Comparison of ENCODE assay signal across 28 cellular contexts in genomic region chr12:116891019-116891418, GRCh38. TPM values are rescaled to one million over a fixed set of nuclear protein-coding genes. Genes with fewer than 3 reads are reported as not detected.
DNase-seq lines count a peak whose midpoint lies in the region; ATAC-seq, FAIRE-seq and TF ChIP-seq lines count a peak whose summit lies in the region.
"Had no signal": no experiment of that assay in that cellular context is flagged by ENCODE, and none has a peak within 500 bp of the region (broad histone marks: within the 10 kb centered on the region; RNA-seq: fewer than 3 reads in every experiment).

No MANE protein-coding gene starts in this region.

- H2AFZ ChIP-seq in HepG2 (ENCODE audit: low read length) (no peak overlapping the region), K562 (ENCODE audit: low read depth, low read length) (no peak overlapping the region)

- H3K4me2 ChIP-seq in HepG2 (ENCODE audit: low read depth, low read length) (no peak overlapping the region), K562 (ENCODE audit: insufficient read depth, low read length) (no peak overlapping the region)
- H3K4me2 ChIP-seq: BLaER1 had no signal

- H3K4me3 ChIP-seq in HepG2 (replicated peaks in 1 of 3; ENCODE audit: insufficient read depth in 1 of 3, low read depth in 2 of 3, low read length in 3 of 3) (no peak overlapping the region), right lobe of liver (no peak overlapping the region), K562 (no peak overlapping the region)
- H3K4me3 ChIP-seq: BLaER1, GM12878 had no signal

- H3K9me3 ChIP-seq in HepG2 (ENCODE audit: low read length) = no peaks in the 10 kb centered on the region
- H3K9me3 ChIP-seq in right lobe of liver = no peaks in the 10 kb centered on the region
- no peaks in the 10 kb centered on the region for H3K9me3 ChIP-seq in K562 (replicated peaks; ENCODE audit: control insufficient read depth, insufficient read depth, low read depth, low read length)
- H3K9me3 ChIP-seq: BE2C had no signal

- H4K20me1 ChIP-seq in HepG2 (ENCODE audit: insufficient read depth, low read length) (no peaks in the 10 kb centered on the region), K562 (replicated peaks; ENCODE audit: control insufficient read depth, insufficient read depth, low read length) (no peaks in the 10 kb centered on the region)
- H4K20me1 ChIP-seq: BLaER1 had no signal

- peaks cover 0 to 11% of the 10 kb centered on the region in 2 experiments; a peak in 1 of 5 replicates for H3K27me3 ChIP-seq in HepG2 (ENCODE audit: control insufficient read depth in 1 of 2, insufficient read depth in 2 of 2, low read length in 2 of 2)
- no peaks in the 10 kb centered on the region for H3K27me3 ChIP-seq in right lobe of liver
- peaks cover 11 to 15% of the 10 kb centered on the region in 2 experiments; a peak in 4 of 5 replicates for H3K27me3 ChIP-seq in K562 (ENCODE audit: control insufficient read depth in 2 of 2, insufficient read depth in 2 of 2, low read length in 2 of 2)
- H3K27me3 ChIP-seq: BE2C, BLaER1 had no signal

- TF ChIP-seq EP300 in HepG2 (IDR thresholded peaks at IDR 0.05; ENCODE audit: low read depth in 2 of 2, low read length in 2 of 2) (no peak), HepG2 (CRISPR knock-in tag; IDR thresholded peaks at IDR 0.05; ENCODE audit: borderline replicate concordance) (no peak), K562 (IDR thresholded peaks at IDR 0.05; ENCODE audit: low read length) (no peak)

- H3K4me1 ChIP-seq in HepG2 (ENCODE audit: insufficient read depth, low read length) = peaks cover 10% of the 10 kb centered on the region
- H3K4me1 ChIP-seq in right lobe of liver = no peaks in the 10 kb centered on the region
- peaks cover 0 to 6% of the 10 kb centered on the region in 2 experiments; a peak in 2 of 5 replicates for H3K4me1 ChIP-seq in K562 (replicated peaks in 1 of 2; ENCODE audit: control insufficient read depth in 2 of 2, insufficient read depth in 2 of 2, low read length in 2 of 2)
- H3K4me1 ChIP-seq: BE2C had no signal

- H3K79me2 ChIP-seq in HepG2 (ENCODE audit: insufficient read depth, low read length) (no peaks in the 10 kb centered on the region), K562 (ENCODE audit: control insufficient read depth, insufficient read depth, low read length) (no peaks in the 10 kb centered on the region)

- in situ Hi-C loops in HepG2 (cut with HindIII; ENCODE audit: extremely low pct_ligation_motif_present, low pct_unique_long_range_greater_than_20kb) (no loop called here), K562 (cut with MboI) (no loop called here)

- TF ChIP-seq RAD21 in HepG2 (CRISPR knock-in tag; IDR thresholded peaks at IDR 0.05) (no peak), K562 (CRISPR knock-in tag; conservative IDR thresholded peaks at IDR 0.05 in 1 of 2, IDR thresholded peaks at IDR 0.05 in 1 of 2) (no peak)

- BruUV-seq in HepG2 (replicated peaks; lab: Mats Ljungman, UMichigan) = no TSS peak
- no TSS peak for BruUV-seq in K562 (replicated peaks; lab: Mats Ljungman, UMichigan)

- TF ChIP-seq CTCF in HepG2 (CRISPR knock-in tag; IDR thresholded peaks at IDR 0.05) = no peak
- TF ChIP-seq CTCF in right lobe of liver (IDR thresholded peaks at IDR 0.05) = no peak
- TF ChIP-seq CTCF in K562 (IDR thresholded peaks at IDR 0.05 in 2 of 3, conservative IDR thresholded peaks at IDR 0.05 in 1 of 3; ENCODE audit: insufficient read depth in 2 of 3, low read depth in 1 of 3, low read length in 3 of 3) = no peak

- POLR2A ChIA-PET in HepG2 (lab: Yijun Ruan, JAX) = no interaction called here
- POLR2A ChIA-PET in K562 (lab: Yijun Ruan, JAX) = no interaction called here

- H3K36me3 ChIP-seq in HepG2 (replicated peaks in 1 of 2; ENCODE audit: control insufficient read depth in 1 of 2, insufficient read depth in 2 of 2, low read length in 2 of 2) (no peaks in the 10 kb centered on the region), right lobe of liver (no peaks in the 10 kb centered on the region), K562 (ENCODE audit: control insufficient read depth, insufficient read depth, low read length) (no peaks in the 10 kb centered on the region)
- H3K36me3 ChIP-seq: BE2C, BLaER1 had no signal

- FAIRE-seq in HepG2 (lab: Jason Lieb, UNC) (no peak), K562 (lab: Jason Lieb, UNC) (no peak)
- FAIRE-seq: A204.1, GM12878, GM12892, GM18507, GM19239 had no signal

- intact Hi-C loops in HepG2 (cut with micrococcal nuclease; ENCODE audit: unreplicated experiment) (no loop called here), right lobe of liver (cut with DNase I) (no loop called here), K562 (cut with micrococcal nuclease) (no loop called here)

- TF ChIP-seq POLR2A in HepG2 (IDR thresholded peaks at IDR 0.05; ENCODE audit: insufficient read depth in 1 of 2, low read depth in 2 of 2, low read length in 2 of 2) (no peak), right lobe of liver (IDR thresholded peaks at IDR 0.05) (no peak), K562 (conservative IDR thresholded peaks at IDR 0.05) (no peak)

- H3K9ac ChIP-seq in HepG2 (ENCODE audit: insufficient read depth, low read depth, low read length) (no peak overlapping the region), K562 (ENCODE audit: insufficient read depth in 1 of 2, low read depth in 2 of 2, low read length in 2 of 2) (no peak overlapping the region)
- H3K9ac ChIP-seq: BLaER1 had no signal

- CTCF ChIA-PET in HepG2 (lab: Yijun Ruan, JAX; ENCODE audit: low intra/inter-chr PET ratio, low total read pairs) (no interaction called here), K562 (lab: Yijun Ruan, JAX; ENCODE audit: low intra/inter-chr PET ratio) (no interaction called here)

- DNase-seq in HepG2 (ENCODE audit: low spot score) = no peak
- no peak for DNase-seq in right lobe of liver
- no peak for DNase-seq in K562 (ENCODE audit: extremely low read depth in 1 of 4, low spot score in 3 of 4)
- DNase-seq in OCI-M2 (lab: John Stamatoyannopoulos, UW; ENCODE audit: unreplicated experiment) = no peak
- DNase-seq: 8988T; ACHN; BE2C; C1 segment of cervical spinal cord; CD4-positive, alpha-beta memory T cell; CD4-positive, CD25-positive, alpha-beta regulatory T cell; CD8-positive, alpha-beta memory T cell; COR-L47; DMS 273 treated with DMSO at 0.1 percent for 48 hours; DMS153; DMS53; DMS79; DND-41; EL; GDM1 had no signal

- H3K27ac ChIP-seq in HepG2 (ENCODE audit: extremely low read length, insufficient read depth, low read length) = no peak overlapping the region
- no peak overlapping the region for H3K27ac ChIP-seq in right lobe of liver
- no peak overlapping the region for H3K27ac ChIP-seq in K562 (ENCODE audit: extremely low read depth, low read depth, low read length)
- H3K27ac ChIP-seq: BLaER1 had no signal

- ATAC-seq in HepG2 (no peak), right lobe of liver (no peak), K562 (no peak), GM19035 (IDR thresholded peaks at IDR 0.05; ENCODE audit: unreplicated experiment) (no peak)
- ATAC-seq: GM12878 had no signal

- WGBS in HepG2 (ENCODE audit: low lambda C conversion rate) = 0% methylated on average over 3 of the region's 3 CpGs
- WGBS in right lobe of liver (ENCODE audit: insufficient coverage, low coverage, low lambda C conversion rate, missing lambda C conversion rate) = 86% methylated on average over 3 of the region's 3 CpGs
- 5% methylated on average over 3 of the region's 3 CpGs for WGBS in K562 (ENCODE audit: insufficient coverage, low coverage, missing lambda C conversion rate)

- H3K9me1 ChIP-seq in K562 (ENCODE audit: control insufficient read depth, insufficient read depth, low read length) = no peaks in the 10 kb centered on the region

RNA-seq across cellular contexts. Expression of gene HRK, which starts 9.8 kb away (rescaled TPM):
- total RNA-seq in HepG2 (2016; rRNA removed; fragmentation: Illumina TruSeq; extraction: Trizol) = 0.02 TPM in 1 of 2 replicates, not detected in the other
- not detected in 2 replicates for total RNA-seq in HepG2 (2016; cell fraction: cytosol; rRNA removed; fragmentation: Illumina TruSeq; extraction: Trizol; ENCODE audit: low read depth)
- total RNA-seq in HepG2 (2016; cell fraction: insoluble cytoplasmic fraction; rRNA removed; fragmentation: Illumina TruSeq; extraction: Trizol) = 0.02 TPM in 1 of 2 replicates, not detected in the other
- not detected in 2 replicates for total RNA-seq in HepG2 (2016; cell fraction: membrane; rRNA removed; fragmentation: Illumina TruSeq; extraction: Trizol)
- not detected in 2 replicates for total RNA-seq in HepG2 (2016; cell fraction: nucleus; rRNA removed; fragmentation: Illumina TruSeq; extraction: Trizol)
- polyA plus RNA-seq in HepG2 (2011; rRNA removed) = 0.03 TPM in 1 of 2 replicates, not detected in the other
- 0.01 TPM in 1 of 2 replicates, not detected in the other for polyA plus RNA-seq in HepG2 (2011; cell fraction: cytosol; rRNA removed)
- 0.02 TPM in 1 of 2 replicates, not detected in the other for polyA plus RNA-seq in HepG2 (2011; cell fraction: nucleus; rRNA removed)
- not detected in 2 replicates for polyA plus RNA-seq in HepG2 (2012)
- not detected in 2 replicates for polyA plus RNA-seq in HepG2 (2016; cell fraction: cytosol; fragmentation: Illumina TruSeq; extraction: Trizol; ENCODE audit: low read depth)
- not detected in 2 replicates for polyA plus RNA-seq in HepG2 (2016; cell fraction: insoluble cytoplasmic fraction; fragmentation: Illumina TruSeq; extraction: Trizol; ENCODE audit: low read depth)
- 0.07 TPM in 1 of 2 replicates, not detected in the other for polyA plus RNA-seq in HepG2 (2016; cell fraction: membrane; fragmentation: Illumina TruSeq; extraction: Trizol; ENCODE audit: low read depth)
- not detected in 2 replicates for polyA plus RNA-seq in HepG2 (2016; cell fraction: nucleus; fragmentation: Illumina TruSeq; extraction: Trizol; ENCODE audit: insufficient read depth, low read depth)
- 1.2 TPM in 1 of 2 replicates, not detected in the other for polyA minus RNA-seq in HepG2 (2011; rRNA and poly(A)+ RNA removed; ENCODE audit: low replicate concordance)
- polyA minus RNA-seq in HepG2 (2011; cell fraction: cytosol; rRNA and poly(A)+ RNA removed) = not detected in 2 replicates
- not detected in 2 replicates for polyA minus RNA-seq in HepG2 (2011; cell fraction: nucleus; rRNA and poly(A)+ RNA removed)
- total RNA-seq in right lobe of liver = not detected
- total RNA-seq in K562 (2011; cell fraction: chromatin; rRNA removed; ENCODE audit: low replicate concordance) = not detected in 2 replicates
- not detected in 2 replicates for total RNA-seq in K562 (2011; cell fraction: nucleolus; rRNA removed)
- not detected in 2 replicates for total RNA-seq in K562 (2011; cell fraction: nucleoplasm; rRNA removed)
- 0.05 TPM in 1 of 2 replicates, not detected in the other for total RNA-seq in K562 (2014; rRNA removed)
- total RNA-seq in K562 (2014; rRNA removed; fragmentation: Illumina TruSeq; extraction: Trizol) = 0.04 TPM in 1 of 2 replicates, not detected in the other
- total RNA-seq in K562 (2015; rRNA removed; fragmentation: Illumina TruSeq; extraction: Trizol) = not detected in 2 replicates
- not detected in 2 replicates for total RNA-seq in K562 (2021)
- 0.04 TPM in 1 of 2 replicates, not detected in the other for polyA plus RNA-seq in K562 (2011; rRNA removed)
- polyA plus RNA-seq in K562 (2011; cell fraction: cytosol; rRNA removed) = 0.01 TPM in 2 replicates
- not detected in 2 replicates for polyA plus RNA-seq in K562 (2011; cell fraction: nucleus; rRNA removed)
- 0.10 TPM in 1 of 2 replicates, not detected in the other for polyA plus RNA-seq in K562 (2012)
- not detected in 2 replicates for polyA plus RNA-seq in K562 (2014; fragmentation: Illumina TruSeq; extraction: Trizol)
- polyA plus RNA-seq in K562 (2014; fragmentation: Nextera tagmentation; extraction: Ambion mirVana) = not detected
- 0.01 TPM in 1 of 2 replicates, not detected in the other for polyA plus RNA-seq in K562 (2014; rRNA removed)
- polyA minus RNA-seq in K562 (2011; rRNA and poly(A)+ RNA removed) = 0.03 TPM in 1 of 2 replicates, not detected in the other
- polyA minus RNA-seq in K562 (2011; cell fraction: cytosol; rRNA and poly(A)+ RNA removed) = not detected in 2 replicates
- polyA minus RNA-seq in K562 (2011; cell fraction: nucleus; rRNA and poly(A)+ RNA removed) = not detected in 2 replicates
- total RNA-seq: CD4-positive, alpha-beta memory T cell; CD8-positive, alpha-beta memory T cell; GM12878 had no signal
- polyA plus RNA-seq: AG04450; CD14-positive monocyte; CD4-positive, CD25-positive, alpha-beta regulatory T cell; CD8-positive, alpha-beta memory T cell; GM12878 had no signal

RNA-seq across cellular contexts. Expression of gene FBXW8, which starts 19.7 kb away (rescaled TPM):
- total RNA-seq in HepG2 (2016; rRNA removed; fragmentation: Illumina TruSeq; extraction: Trizol) (5.9 and 6.4 TPM in 2 replicates), right lobe of liver (1 to 10 TPM; 4.5 to 9.6 (median 6.3) TPM), K562 (2014; rRNA removed) (6.7 and 7.0 TPM in 2 replicates), K562 (2014; rRNA removed; fragmentation: Illumina TruSeq; extraction: Trizol) (2.7 and 3.9 TPM in 2 replicates), K562 (2015; rRNA removed; fragmentation: Illumina TruSeq; extraction: Trizol) (4.0 and 4.1 TPM in 2 replicates), K562 (2021) (8.1 and 8.3 TPM in 2 replicates)
- 3.0 and 3.1 TPM in 2 replicates for total RNA-seq in HepG2 (2016; cell fraction: cytosol; rRNA removed; fragmentation: Illumina TruSeq; extraction: Trizol; ENCODE audit: low read depth)
- total RNA-seq in HepG2 (2016; cell fraction: insoluble cytoplasmic fraction; rRNA removed; fragmentation: Illumina TruSeq; extraction: Trizol) = 4.9 and 5.1 TPM in 2 replicates
- 1.9 and 2.3 TPM in 2 replicates for total RNA-seq in HepG2 (2016; cell fraction: membrane; rRNA removed; fragmentation: Illumina TruSeq; extraction: Trizol)
- 5.2 and 5.4 TPM in 2 replicates for total RNA-seq in HepG2 (2016; cell fraction: nucleus; rRNA removed; fragmentation: Illumina TruSeq; extraction: Trizol)
- polyA plus RNA-seq in HepG2 (2011; rRNA removed) (5.1 and 6.2 TPM in 2 replicates), K562 (2011; rRNA removed) (6.7 and 9.7 TPM in 2 replicates), K562 (2014; fragmentation: Illumina TruSeq; extraction: Trizol) (4.8 and 6.2 TPM in 2 replicates), K562 (2014; fragmentation: Nextera tagmentation; extraction: Ambion mirVana) (under 1 TPM; 0.58 to 0.69 TPM), K562 (2014; rRNA removed) (3.6 and 4.4 TPM in 2 replicates)
- 3.5 and 4.2 TPM in 2 replicates for polyA plus RNA-seq in HepG2 (2011; cell fraction: cytosol; rRNA removed)
- 9.2 and 11.2 TPM in 2 replicates for polyA plus RNA-seq in HepG2 (2011; cell fraction: nucleus; rRNA removed)
- polyA plus RNA-seq in HepG2 (2012) = 5.5 and 6.7 TPM in 2 replicates
- 0.53 and 0.58 TPM in 2 replicates for polyA plus RNA-seq in HepG2 (2016; cell fraction: cytosol; fragmentation: Illumina TruSeq; extraction: Trizol; ENCODE audit: low read depth)
- 4.8 and 5.4 TPM in 2 replicates for polyA plus RNA-seq in HepG2 (2016; cell fraction: insoluble cytoplasmic fraction; fragmentation: Illumina TruSeq; extraction: Trizol; ENCODE audit: low read depth)
- polyA plus RNA-seq in HepG2 (2016; cell fraction: membrane; fragmentation: Illumina TruSeq; extraction: Trizol; ENCODE audit: low read depth) = 0.95 and 0.97 TPM in 2 replicates
- 5.8 and 6.0 TPM in 2 replicates for polyA plus RNA-seq in HepG2 (2016; cell fraction: nucleus; fragmentation: Illumina TruSeq; extraction: Trizol; ENCODE audit: insufficient read depth, low read depth)
- polyA minus RNA-seq in HepG2 (2011; rRNA and poly(A)+ RNA removed; ENCODE audit: low replicate concordance) = 12.8 and 14.9 TPM in 2 replicates
- polyA minus RNA-seq in HepG2 (2011; cell fraction: cytosol; rRNA and poly(A)+ RNA removed) = 5.1 and 6.1 TPM in 2 replicates
- 13.1 and 22.3 TPM in 2 replicates for polyA minus RNA-seq in HepG2 (2011; cell fraction: nucleus; rRNA and poly(A)+ RNA removed)
- 22.7 and 26.4 TPM in 2 replicates for total RNA-seq in K562 (2011; cell fraction: chromatin; rRNA removed; ENCODE audit: low replicate concordance)
- total RNA-seq in K562 (2011; cell fraction: nucleolus; rRNA removed) = 9.8 and 11.3 TPM in 2 replicates
- 17.7 and 31.7 TPM in 2 replicates for total RNA-seq in K562 (2011; cell fraction: nucleoplasm; rRNA removed)
- 6.4 and 7.3 TPM in 2 replicates for polyA plus RNA-seq in K562 (2011; cell fraction: cytosol; rRNA removed)
- 13.8 and 15.6 TPM in 2 replicates for polyA plus RNA-seq in K562 (2011; cell fraction: nucleus; rRNA removed)
- polyA plus RNA-seq in K562 (2012) = 4.6 and 9.9 TPM in 2 replicates
- polyA minus RNA-seq in K562 (2011; rRNA and poly(A)+ RNA removed) = 15.4 and 19.4 TPM in 2 replicates
- polyA minus RNA-seq in K562 (2011; cell fraction: cytosol; rRNA and poly(A)+ RNA removed) = 5.4 and 9.7 TPM in 2 replicates
- 9.0 and 12.6 TPM in 2 replicates for polyA minus RNA-seq in K562 (2011; cell fraction: nucleus; rRNA and poly(A)+ RNA removed)
